Comparison of ENCODE assay signal across 1 cellular context in the genomic region with DNA sequence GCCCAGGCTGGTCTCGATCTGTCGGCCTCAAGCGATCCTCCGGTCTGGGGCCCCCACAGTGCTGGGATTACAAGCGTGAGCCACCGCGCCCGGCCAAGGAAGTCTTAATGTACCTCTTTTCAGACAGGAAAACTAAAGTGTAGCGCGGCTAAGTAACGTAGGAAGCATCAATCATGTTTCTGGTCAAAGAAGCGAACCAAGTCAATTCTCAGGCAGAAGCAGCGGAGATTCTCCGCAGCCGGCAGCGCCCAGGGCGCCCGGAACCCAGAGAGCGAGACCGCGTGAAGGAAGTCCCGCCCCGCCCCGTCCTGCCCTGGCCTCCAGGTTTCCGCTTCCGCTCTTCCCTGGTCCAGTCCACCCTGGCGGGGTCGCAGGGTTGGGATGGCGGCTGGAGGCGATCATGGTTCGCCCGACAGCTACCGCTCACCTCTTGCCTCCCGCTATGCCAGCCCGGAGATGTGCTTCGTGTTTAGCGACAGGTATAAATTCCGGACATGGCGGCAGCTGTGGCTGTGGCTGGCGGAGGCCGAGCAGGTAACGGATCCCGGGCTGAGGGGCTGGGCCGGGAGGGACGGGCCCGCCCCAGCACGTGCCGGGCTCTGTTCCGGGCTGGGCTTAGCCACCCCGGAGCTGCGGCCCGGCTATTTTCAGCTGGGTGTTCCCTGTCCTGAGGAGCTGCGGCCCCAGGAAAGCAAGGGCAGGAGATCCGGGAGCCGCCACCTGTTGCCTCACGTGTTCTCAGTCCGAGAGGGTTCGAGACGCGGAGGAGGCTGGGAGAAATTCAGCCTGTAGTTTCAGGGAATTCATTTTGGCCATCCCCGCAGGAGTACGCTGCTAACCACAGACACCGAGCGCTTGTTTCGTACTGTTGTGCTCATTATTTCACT.
TF ChIP-seq lines count a peak whose summit lies in the region.

TSS of gene ADSL (plus strand) at position 323 of the 887 bp plus-strand sequence. CDS start at position 382, 59 bp downstream.

TF ChIP-seq in H1, 55 proteins besides CTCF, POLR2A, EP300 and RAD21 (continued from another document):
- no peak for TF ChIP-seq EGR1 (IDR thresholded peaks at IDR 0.05; ENCODE audit: borderline replicate concordance, low read depth, low read length)
